In the genomic region with DNA sequence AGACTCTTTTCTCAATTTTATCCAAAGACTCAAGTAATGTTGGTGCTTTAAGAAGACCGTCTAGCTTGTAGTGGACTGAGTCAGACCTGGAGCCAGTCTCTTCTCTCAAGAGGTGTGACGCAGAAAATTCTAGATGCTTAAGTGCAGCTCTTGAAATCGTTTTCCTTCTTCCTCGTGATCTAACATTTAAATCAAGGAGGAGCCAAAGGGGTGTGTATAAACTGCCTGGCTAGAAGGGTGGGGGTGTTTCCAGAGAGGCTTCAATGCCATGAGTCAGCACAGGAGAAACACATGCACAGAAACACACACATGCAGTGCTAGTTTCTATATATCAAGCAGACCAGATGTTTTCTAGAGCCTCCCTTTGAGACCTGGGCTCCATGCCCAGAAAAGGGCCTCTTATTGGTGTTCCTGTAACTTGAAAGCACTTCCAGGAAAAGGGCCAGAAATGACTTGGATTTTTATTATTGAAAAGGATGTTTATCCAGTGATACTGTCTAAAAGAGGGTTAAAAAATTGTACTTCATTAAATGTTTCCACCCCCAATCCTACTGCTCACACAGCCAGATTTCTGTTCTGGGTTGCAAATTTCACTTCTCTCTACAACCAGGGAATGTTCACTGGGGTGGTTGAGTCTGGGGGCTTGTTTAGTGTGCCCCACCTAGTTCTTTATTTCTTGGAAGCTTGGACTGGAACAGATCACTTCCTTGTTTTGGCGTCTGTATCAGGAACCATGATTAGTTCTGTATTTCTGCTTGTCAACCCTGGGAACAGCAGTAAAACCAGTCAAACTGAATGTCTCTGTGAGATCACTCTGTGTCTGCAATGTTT, we compare ENCODE assay signal across 1 cellular context.
TF ChIP-seq lines count a peak whose summit lies in the region.

CLIC2 (minus strand) TSS at position 129 of the 831 bp plus-strand sequence. CDS start 187 bp downstream, outside the sequence.

TF ChIP-seq in GM23338, 12 proteins besides CTCF, POLR2A, EP300 and RAD21 (continued from another document):
- no peak for TF ChIP-seq ETS1 (IDR thresholded peaks at IDR 0.05)
- no peak for TF ChIP-seq JUNB (IDR thresholded peaks at IDR 0.05; ENCODE audit: unreplicated experiment)
- no peak for TF ChIP-seq EZH2 (IDR thresholded peaks at IDR 0.05; ENCODE audit: low read depth, unreplicated experiment)
- TF ChIP-seq NANOG (IDR thresholded peaks at IDR 0.05; ENCODE audit: borderline replicate concordance), result no peak
- no peak for TF ChIP-seq REST (IDR thresholded peaks at IDR 0.05; ENCODE audit: unreplicated experiment)
